Comparison of ENCODE assay signal across 14 cellular contexts in genomic region chr21:37873655-37874054, GRCh38. TPM values are rescaled to one million over a fixed set of nuclear protein-coding genes. Genes with fewer than 3 reads are reported as not detected.
DNase-seq lines count a peak whose midpoint lies in the region; ATAC-seq and TF ChIP-seq lines count a peak whose summit lies in the region.
"Had no signal": no experiment of that assay in that cellular context is flagged by ENCODE, and none has a peak within 500 bp of the region (broad histone marks: within the 10 kb centered on the region; RNA-seq: fewer than 3 reads in every experiment).

No MANE protein-coding gene starts in this region.

- H3K18ac ChIP-seq in H9 (ENCODE audit: insufficient read length, low read depth, low read length), result no peak overlapping the region

- DNase-seq in H9 (no peak), RPMI7951 (ENCODE audit: low read depth) (peak; percentile 17), fibroblast of pulmonary artery (ENCODE audit: low read depth) (peak; percentile 36), osteocyte (ENCODE audit: extremely low spot score, unreplicated experiment) (no peak), suprapubic skin (ENCODE audit: low spot score in 2 of 2) (no peak), COLO668 (lab: John Stamatoyannopoulos, UW; ENCODE audit: unreplicated experiment) (no peak)
- DNase-seq: GDM1; MV-4-11; naive thymus-derived CD8-positive, alpha-beta T cell; stimulated activated CD4-positive, alpha-beta T cell treated with anti-CD3 and anti-CD28 coated beads, Interleukin-2, amount 100 ng/mL, for 24 hours had no signal

- no CpG with 5 or more reads among the region's 3 CpGs for WGBS in H9 (ENCODE audit: extremely low coverage, insufficient read length, low lambda C conversion rate)
- 56% methylated on average over 3 of the region's 3 CpGs for whole genome bisulfite sequencing in suprapubic skin

- H3K27ac Mint-ChIP-seq in H9 (no peak overlapping the region), osteocyte (ENCODE audit: unreplicated experiment) (no peak overlapping the region)
- H3K27ac Mint-ChIP-seq: activated naive CD4-positive, alpha-beta T cell treated with anti-CD3 and anti-CD28 coated beads, Interleukin-2, amount 50 U/mL, for 24 hours; naive thymus-derived CD8-positive, alpha-beta T cell had no signal

- no peak overlapping the region for H4K5ac ChIP-seq in H9 (ENCODE audit: insufficient read length, low read depth, low read length)

- TF ChIP-seq EP300 in suprapubic skin (IDR thresholded peaks at IDR 0.05), result no peak

- H3K4me1 Mint-ChIP-seq in H9, result 0 out of 4 replicates have a peak, but pooled peaks cover 0 to 4% of the 10 kb centered on the region in 2 experiments
- H3K4me1 Mint-ChIP-seq in osteocyte (ENCODE audit: unreplicated experiment), result peaks cover 37% of the 10 kb centered on the region
- H3K4me1 Mint-ChIP-seq: activated naive CD4-positive, alpha-beta T cell treated with anti-CD3 and anti-CD28 coated beads, Interleukin-2, amount 50 U/mL, for 24 hours; naive thymus-derived CD8-positive, alpha-beta T cell had no signal

- TF ChIP-seq CTCF in H9 (conservative IDR thresholded peaks at IDR 0.05) (peak; percentile 55), fibroblast of pulmonary artery (IDR thresholded peaks at IDR 0.05; ENCODE audit: low read length, missing control alignments) (peak; percentile 33), osteocyte (IDR thresholded peaks at IDR 0.05) (peak; percentile 36), suprapubic skin (IDR thresholded peaks at IDR 0.05) (no peak)

- no peaks in the 10 kb centered on the region for H3K4me1 ChIP-seq in H9 (ENCODE audit: insufficient read depth, low read length)
- H3K4me1 ChIP-seq in suprapubic skin, result peaks cover 13% of the 10 kb centered on the region

- H2BK12ac ChIP-seq in H9 (ENCODE audit: insufficient read length, low read depth, low read length), result no peak overlapping the region

- TF ChIP-seq POLR2A in suprapubic skin (IDR thresholded peaks at IDR 0.05), result no peak

- H2BK20ac ChIP-seq in H9 (ENCODE audit: low read depth, low read length, poor library complexity, severe bottlenecking), result no peak overlapping the region

- H3K27me3 ChIP-seq in H9 (ENCODE audit: insufficient read depth, low read length) (no peaks in the 10 kb centered on the region), suprapubic skin (no peaks in the 10 kb centered on the region)

- H3K56ac ChIP-seq in H9 (ENCODE audit: insufficient read length, low read depth, low read length), result no peak overlapping the region

- no peak overlapping the region for H4K8ac ChIP-seq in H9 (replicated peaks; ENCODE audit: insufficient read length, low read depth, low read length)

- no peak overlapping the region for H3K14ac ChIP-seq in H9 (ENCODE audit: insufficient read depth, low read length)

- H3K9ac ChIP-seq in H9 (ENCODE audit: extremely low read depth, insufficient read length, low read length), result no peak overlapping the region

- H3K4me3 Mint-ChIP-seq in H9, result no peak overlapping the region
- no peak overlapping the region for H3K4me3 Mint-ChIP-seq in osteocyte (ENCODE audit: unreplicated experiment)
- H3K4me3 Mint-ChIP-seq: activated naive CD4-positive, alpha-beta T cell treated with anti-CD3 and anti-CD28 coated beads, Interleukin-2, amount 50 U/mL, for 24 hours; naive thymus-derived CD8-positive, alpha-beta T cell had no signal

- no peak overlapping the region for H3K23ac ChIP-seq in H9 (ENCODE audit: insufficient read length, low read depth, low read length)

- no peaks in the 10 kb centered on the region for H3K79me2 ChIP-seq in H9 (ENCODE audit: insufficient read depth, low read length)

- H2AFZ ChIP-seq in H9 (ENCODE audit: low read length), result no peak overlapping the region

- H3K4me3 ChIP-seq in fibroblast of pulmonary artery (replicated peaks; ENCODE audit: low read depth, low read length) (no peak overlapping the region), suprapubic skin (no peak overlapping the region)
- H3K4me3 ChIP-seq: thoracic aorta had no signal

- H3K27ac ChIP-seq in H9 (ENCODE audit: insufficient read length, low read depth, low read length) (no peak overlapping the region), suprapubic skin (no peak overlapping the region)
- H3K27ac ChIP-seq: thoracic aorta had no signal

- H3T11ph ChIP-seq in H9 (ENCODE audit: low read length), result no peak overlapping the region

- H3K4me2 ChIP-seq in H9 (ENCODE audit: insufficient read depth, insufficient read length, low read length), result no peak overlapping the region

- H3K9me3 Mint-ChIP-seq in H9, result no peaks in the 10 kb centered on the region
- H3K9me3 Mint-ChIP-seq in osteocyte (ENCODE audit: unreplicated experiment), result no peaks in the 10 kb centered on the region
- H3K9me3 Mint-ChIP-seq: activated naive CD4-positive, alpha-beta T cell treated with anti-CD3 and anti-CD28 coated beads, Interleukin-2, amount 50 U/mL, for 24 hours; naive thymus-derived CD8-positive, alpha-beta T cell had no signal

- H2BK5ac ChIP-seq in H9 (ENCODE audit: insufficient read length, low read length), result no peak overlapping the region

- ATAC-seq in HG02938 (IDR thresholded peaks at IDR 0.05; ENCODE audit: unreplicated experiment), result no peak
- ATAC-seq: naive thymus-derived CD8-positive, alpha-beta T cell had no signal

- H2BK120ac ChIP-seq in H9 (ENCODE audit: low read depth, low read length, poor library complexity, severe bottlenecking), result no peak overlapping the region

- peaks cover under 1% of the 10 kb centered on the region; the same call in 1 of the 2 replicates for H3K27me3 Mint-ChIP-seq in H9 (ENCODE audit: low read depth)
- no peaks in the 10 kb centered on the region for H3K27me3 Mint-ChIP-seq in osteocyte (ENCODE audit: unreplicated experiment)

- H3K36me3 ChIP-seq in suprapubic skin, result no peaks in the 10 kb centered on the region
- H3K36me3 ChIP-seq: thoracic aorta had no signal

- H4K91ac ChIP-seq in H9 (ENCODE audit: insufficient read length, low read depth, low read length), result no peak overlapping the region

- no peaks in the 10 kb centered on the region for H3K36me3 Mint-ChIP-seq in H9 (ENCODE audit: insufficient read depth in 1 of 3, low read depth in 3 of 3)
- no peaks in the 10 kb centered on the region for H3K36me3 Mint-ChIP-seq in osteocyte (ENCODE audit: unreplicated experiment)
- H3K36me3 Mint-ChIP-seq: activated naive CD4-positive, alpha-beta T cell treated with anti-CD3 and anti-CD28 coated beads, Interleukin-2, amount 50 U/mL, for 24 hours; naive thymus-derived CD8-positive, alpha-beta T cell had no signal

- H3K23me2 ChIP-seq in H9 (ENCODE audit: insufficient read length, low read depth, low read length, poor library complexity, severe bottlenecking), result no peaks in the 10 kb centered on the region

- H3K9me3 ChIP-seq in H9 (ENCODE audit: control insufficient read depth, low read depth, low read length) (no peaks in the 10 kb centered on the region), suprapubic skin (no peaks in the 10 kb centered on the region)
- H3K9me3 ChIP-seq: thoracic aorta had no signal

- H2AK5ac ChIP-seq in H9 (ENCODE audit: insufficient read length, low read length), result no peak overlapping the region

- no peaks in the 10 kb centered on the region for H4K20me1 ChIP-seq in H9 (ENCODE audit: control insufficient read depth, insufficient read depth, insufficient read length)

- no peak overlapping the region for H2BK15ac ChIP-seq in H9 (ENCODE audit: low read depth, low read length)

- no peak overlapping the region for H3K4ac ChIP-seq in H9 (ENCODE audit: low read depth, low read length)

- H3K79me1 ChIP-seq in H9 (ENCODE audit: insufficient read depth, low read depth, low read length, poor library complexity, severe bottlenecking), result no peaks in the 10 kb centered on the region

RNA-seq across cellular contexts. Expression of gene KCNJ6, which starts 42.6 kb away (rescaled TPM):
- 1.2 and 1.3 TPM in 2 replicates for total RNA-seq in H9 (2021)
- total RNA-seq in RPMI7951 (2014; rRNA removed; shearing (Covaris generic)), result not detected in 2 replicates
- total RNA-seq in osteocyte, result 9.2 and 10.5 TPM in 2 replicates
- not detected for total RNA-seq in suprapubic skin
- total RNA-seq: cardiac septum; naive thymus-derived CD8-positive, alpha-beta T cell; thoracic aorta had no signal

Comparison
In these comparisons a context has a peak if more than half of its experiments do, and no peak if none do; other contexts are left out.
1. DNase-seq: peak in RPMI7951 (single experiment) and fibroblast of pulmonary artery (single experiment); none in H9 (single experiment), osteocyte (single experiment), suprapubic skin (0 of 2) and COLO668 (single experiment).
2. CTCF ChIP-seq: peak in H9 (single experiment), fibroblast of pulmonary artery (single experiment) and osteocyte (single experiment); none in suprapubic skin (0 of 2).